Comparison of ENCODE assay signal across 11 cellular contexts in the genomic region with DNA sequence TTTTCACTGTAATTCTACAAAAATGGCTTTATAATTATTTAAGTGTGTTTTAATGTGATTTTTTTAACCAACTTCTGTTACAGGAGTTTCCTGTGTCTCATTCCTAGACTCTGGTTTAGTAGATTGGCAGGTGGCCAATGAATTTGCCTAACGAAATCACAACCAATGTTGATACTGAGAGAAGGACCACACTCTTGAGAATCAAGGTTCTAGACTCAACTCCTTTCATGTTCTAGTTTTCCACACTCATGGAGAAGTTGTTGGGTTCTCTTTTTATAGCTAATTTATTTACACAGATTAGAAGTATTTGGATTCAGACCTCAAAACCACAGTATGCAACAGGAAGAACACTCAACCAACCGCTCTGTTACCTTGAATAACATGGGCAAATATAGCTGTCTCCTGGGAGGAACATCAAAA. TPM values are rescaled to one million over a fixed set of nuclear protein-coding genes. Genes with fewer than 3 reads are reported as not detected.
DNase-seq lines count a peak whose midpoint lies in the region; ATAC-seq and TF ChIP-seq lines count a peak whose summit lies in the region.
"Had no signal": no experiment of that assay in that cellular context is flagged by ENCODE, and none has a peak within 500 bp of the region (broad histone marks: within the 10 kb centered on the region; RNA-seq: fewer than 3 reads in every experiment).

No MANE protein-coding gene starts in this region.

- H3K27me3 Mint-ChIP-seq in activated CD4-positive, alpha-beta T cell treated with anti-CD3 and anti-CD28 coated beads, Interleukin-2, amount 10 ng/mL, durations not matched to agents 24 days and 14 days, result no peaks in the 10 kb centered on the region
- no peaks in the 10 kb centered on the region for H3K27me3 Mint-ChIP-seq in natural killer cell (ENCODE audit: low read depth in 2 of 2)

- intact Hi-C loops in activated CD4-positive, alpha-beta T cell treated with anti-CD3 and anti-CD28 coated beads, Interleukin-2, amount 10 ng/mL, durations not matched to agents 24 days and 14 days (cut with micrococcal nuclease), result no loop called here
- intact Hi-C loops in natural killer cell (cut with micrococcal nuclease), result no loop called here

- peak overlapping the region; percentile 39 for H3K27ac Mint-ChIP-seq in activated CD4-positive, alpha-beta T cell treated with anti-CD3 and anti-CD28 coated beads, Interleukin-2, amount 10 ng/mL, durations not matched to agents 24 days and 14 days
- peak overlapping the region; percentile 13 to 48 for H3K27ac Mint-ChIP-seq in natural killer cell

- H3K4me1 Mint-ChIP-seq in activated CD4-positive, alpha-beta T cell treated with anti-CD3 and anti-CD28 coated beads, Interleukin-2, amount 10 ng/mL, durations not matched to agents 24 days and 14 days, result peaks cover 23% of the 10 kb centered on the region
- H3K4me1 Mint-ChIP-seq in natural killer cell, result peaks cover 12% of the 10 kb centered on the region in 2 donors

- H3K4me3 ChIP-seq in astrocyte of the cerebellum (ENCODE audit: low read depth, low read length), result no peak overlapping the region
- H3K4me3 ChIP-seq: heart left ventricle had no signal

- TF ChIP-seq CTCF in astrocyte of the cerebellum (IDR thresholded peaks at IDR 0.05; ENCODE audit: low read depth, low read length, missing control alignments) (no peak), natural killer cell (IDR thresholded peaks at IDR 0.05) (no peak)

- peaks cover 72% of the 10 kb centered on the region for H3K36me3 Mint-ChIP-seq in activated CD4-positive, alpha-beta T cell treated with anti-CD3 and anti-CD28 coated beads, Interleukin-2, amount 10 ng/mL, durations not matched to agents 24 days and 14 days (ENCODE audit: low read depth)
- H3K36me3 Mint-ChIP-seq in natural killer cell, result peaks cover 27% of the 10 kb centered on the region

- no peaks in the 10 kb centered on the region for H3K9me3 Mint-ChIP-seq in activated CD4-positive, alpha-beta T cell treated with anti-CD3 and anti-CD28 coated beads, Interleukin-2, amount 10 ng/mL, durations not matched to agents 24 days and 14 days
- no peaks in the 10 kb centered on the region for H3K9me3 Mint-ChIP-seq in natural killer cell

- in situ Hi-C loops in astrocyte of the cerebellum (cut with HindIII; ENCODE audit: low sequenced_read_pairs), result no loop called here

- DNase-seq in activated CD4-positive, alpha-beta T cell treated with anti-CD3 and anti-CD28 coated beads, Interleukin-2, amount 10 ng/mL, durations not matched to agents 24 days and 14 days, result no peak
- DNase-seq in activated CD4-positive, alpha-beta T cell treated with anti-CD3 and anti-CD28 coated beads for 1 hour, result no peak
- DNase-seq in LHCN-M2 (ENCODE audit: low read depth) (peak; percentile 54), astrocyte of the cerebellum (ENCODE audit: low read depth) (peak; percentile 34), natural killer cell (no peak), HuH-7 (ENCODE audit: low spot score) (no peak)
- DNase-seq: heart left ventricle; NCI-H1436; stimulated activated CD4-positive, alpha-beta T cell treated with anti-CD3 and anti-CD28 coated beads, Interleukin-15, amount 100 ng/mL, for 24 hours had no signal

- H3K4me3 Mint-ChIP-seq in activated CD4-positive, alpha-beta T cell treated with anti-CD3 and anti-CD28 coated beads, Interleukin-2, amount 10 ng/mL, durations not matched to agents 24 days and 14 days, result peak overlapping the region; percentile 46
- H3K4me3 Mint-ChIP-seq in natural killer cell, result no peak overlapping the region

- ATAC-seq in natural killer cell (peak in 1 of 3 donors; percentile 12), HG03439 (IDR thresholded peaks at IDR 0.05; ENCODE audit: unreplicated experiment) (no peak), HG02798 (IDR thresholded peaks at IDR 0.05; ENCODE audit: poor library complexity, unreplicated experiment) (no peak)
- ATAC-seq: heart left ventricle had no signal

RNA-seq across cellular contexts. Expression of a gene that starts 22.6 kb away (rescaled TPM):
- total RNA-seq in activated CD4-positive, alpha-beta T cell treated with anti-CD3 and anti-CD28 coated beads, Interleukin-2, amount 10 ng/mL, durations not matched to agents 24 days and 14 days, result 84.3 and 93.8 TPM in 2 replicates
- total RNA-seq in LHCN-M2 (2014; rRNA removed), result 73.7 and 75.2 TPM in 2 replicates
- 17.7 TPM for polyA plus RNA-seq in LHCN-M2 (2012)
- total RNA-seq in natural killer cell, result 100 to 1,000 TPM; 184 to 204 (median 199) TPM

RNA-seq across cellular contexts. Expression of a gene that starts 44.6 kb away (rescaled TPM):
- total RNA-seq in activated CD4-positive, alpha-beta T cell treated with anti-CD3 and anti-CD28 coated beads, Interleukin-2, amount 10 ng/mL, durations not matched to agents 24 days and 14 days, result 230 TPM in 2 replicates
- total RNA-seq in LHCN-M2 (2014; rRNA removed) (187 and 191 TPM in 2 replicates), natural killer cell (100 to 1,000 TPM; 120 to 157 (median 137) TPM)
- 44.8 TPM for polyA plus RNA-seq in LHCN-M2 (2012)

Comparison
In these comparisons a context has a peak if more than half of its experiments do, and no peak if none do; other contexts are left out.
1. DNase-seq: peak in LHCN-M2 (single experiment) and astrocyte of the cerebellum (single experiment); none in activated CD4-positive, alpha-beta T cell treated with anti-CD3 and anti-CD28 coated beads, Interleukin-2, amount 10 ng/mL, durations not matched to agents 24 days and 14 days (single experiment), activated CD4-positive, alpha-beta T cell treated with anti-CD3 and anti-CD28 coated beads for 1 hour (single experiment), natural killer cell (single experiment) and HuH-7 (single experiment).